In genomic region chr18:21489119-21489750, GRCh38 we compare ENCODE assay signal across 9 cellular contexts.
DNase-seq lines count a peak whose midpoint lies in the region; ATAC-seq, FAIRE-seq and TF ChIP-seq lines count a peak whose summit lies in the region.
"Had no signal": no experiment of that assay in that cellular context is flagged by ENCODE, and none has a peak within 500 bp of the region (broad histone marks: within the 10 kb centered on the region; RNA-seq: fewer than 3 reads in every experiment).

No MANE protein-coding gene starts in this region.

- POLR2A ChIA-PET in GM12878 (lab: Charles Lee), result no interaction called here

- H3K4me3 ChIP-seq in GM12878, result no peak overlapping the region
- H3K4me3 ChIP-seq: BLaER1 treated with 17β-estradiol and CSF1 and Interleukin-3, amounts not matched to agents 10 nM and 100 nM had no signal

- RAD21 ChIA-PET in GM12878 (lab: Charles Lee; ENCODE audit: unreplicated experiment), result interaction anchor here (0.9 to 1.6 kb wide), 3 partner anchors 361 to 466 kb away, joined by 3 to 9 read pairs (median 4); no protein-coding TSS in a partner anchor

- H3K9me3 ChIP-seq in GM12878 (replicated peaks; ENCODE audit: control insufficient read depth, insufficient read depth, low read length), result no peaks in the 10 kb centered on the region
- H3K9me3 ChIP-seq: BLaER1 treated with 17β-estradiol and CSF1 and Interleukin-3, amounts not matched to agents 10 nM and 100 nM had no signal

- intact Hi-C loops in GM12878 (cut with micrococcal nuclease; ENCODE audit: unreplicated experiment), result loop anchor here (2.0 to 10.0 kb wide), 3 partner anchors 46 to 362 kb away; no protein-coding TSS in a partner anchor

- ATAC-seq in HG02759 (IDR thresholded peaks at IDR 0.05; ENCODE audit: unreplicated experiment) (peak; percentile 68), GM12878 (peak; percentile 90), GM21737 (IDR thresholded peaks at IDR 0.05; ENCODE audit: unreplicated experiment) (no peak)
- ATAC-seq in stimulated activated effector memory CD8-positive, alpha-beta T cell treated with anti-CD3 and anti-CD28 coated beads, Interleukin-12 subunit alpha, Interleukin-12 subunit beta, amount 100 ng/mL, for 72 hours, result peak; percentile 59

- SMC1A ChIA-PET in GM12878 (lab: Charles Lee; ENCODE audit: uncharacterized antibody, unreplicated experiment), result interaction anchor here (0.8 to 1.1 kb wide), 3 partner anchors 9 to 363 kb away, joined by 3 read pairs; no protein-coding TSS in a partner anchor

- H3K36me3 Mint-ChIP-seq in stimulated activated effector memory CD8-positive, alpha-beta T cell treated with anti-CD3 and anti-CD28 coated beads, Interleukin-12 subunit alpha, Interleukin-12 subunit beta, amount 100 ng/mL, for 72 hours, result no peaks in the 10 kb centered on the region

- TF ChIP-seq RAD21 in GM12878 (IDR thresholded peaks at IDR 0.05; ENCODE audit: insufficient read depth, low read depth, low read length), result peak; percentile 73

- DNase-seq in DMS79 treated with DMSO at 0.1 percent for 48 hours (lab: John Stamatoyannopoulos, UW) (peak; percentile 33), DMS79 (lab: John Stamatoyannopoulos, UW) (no peak), NCI-H82 treated with DMSO at 0.1 percent for 48 hours (lab: John Stamatoyannopoulos, UW; ENCODE audit: unreplicated experiment) (peak; percentile 34), GM12878 (ENCODE audit: low read depth, low spot score) (no peak), iPS-NIHi7 (ENCODE audit: extremely low spot score) (peak; percentile 88)
- no peak for DNase-seq in stimulated activated effector memory CD8-positive, alpha-beta T cell treated with anti-CD3 and anti-CD28 coated beads, Interleukin-12 subunit alpha, Interleukin-12 subunit beta, amount 100 ng/mL, for 72 hours (ENCODE audit: low spot score in 2 of 2)

- no peak for FAIRE-seq in GM12878 (lab: Jason Lieb, UNC)

- H3K27me3 ChIP-seq in GM12878 (replicated peaks in 1 of 2; ENCODE audit: control insufficient read depth in 2 of 2, insufficient read depth in 2 of 2, low read length in 1 of 2), result no peaks in the 10 kb centered on the region
- H3K27me3 ChIP-seq: BLaER1 treated with 17β-estradiol and CSF1 and Interleukin-3, amounts not matched to agents 10 nM and 100 nM had no signal

- H3K27ac Mint-ChIP-seq in stimulated activated effector memory CD8-positive, alpha-beta T cell treated with anti-CD3 and anti-CD28 coated beads, Interleukin-12 subunit alpha, Interleukin-12 subunit beta, amount 100 ng/mL, for 72 hours, result no peak overlapping the region

- H3K4me3 Mint-ChIP-seq in stimulated activated effector memory CD8-positive, alpha-beta T cell treated with anti-CD3 and anti-CD28 coated beads, Interleukin-12 subunit alpha, Interleukin-12 subunit beta, amount 100 ng/mL, for 72 hours, result no peak overlapping the region

- in situ Hi-C loops in GM12878 (cut with MboI), result no loop called here

- TF ChIP-seq CTCF in GM12878 (IDR thresholded peaks at IDR 0.05 in 2 of 3, conservative IDR thresholded peaks at IDR 0.05 in 1 of 3; ENCODE audit: control insufficient read depth in 2 of 3, extremely low read depth in 1 of 3, insufficient read depth in 1 of 3, low read depth in 3 of 3, low read length in 3 of 3), result peak; percentile 73 to 76 (median 75)

- TF ChIP-seq POLR2A in GM12878 (IDR thresholded peaks at IDR 0.05; ENCODE audit: low read depth, low read length), result no peak

- no peak overlapping the region for H3K9ac ChIP-seq in GM12878 (ENCODE audit: control insufficient read depth, insufficient read depth, low read length)
- H3K9ac ChIP-seq: BLaER1 treated with 17β-estradiol and CSF1 and Interleukin-3, amounts not matched to agents 10 nM and 100 nM had no signal

- H3K27ac ChIP-seq in GM12878 (ENCODE audit: control insufficient read depth, insufficient read depth), result no peak overlapping the region
- H3K27ac ChIP-seq: BLaER1 treated with 17β-estradiol and CSF1 and Interleukin-3, amounts not matched to agents 10 nM and 100 nM had no signal

- no peaks in the 10 kb centered on the region for H3K36me3 ChIP-seq in GM12878 (ENCODE audit: control insufficient read depth in 2 of 2, insufficient read depth in 2 of 2, low read length in 1 of 2)
- H3K36me3 ChIP-seq: BLaER1 treated with 17β-estradiol and CSF1 and Interleukin-3, amounts not matched to agents 10 nM and 100 nM had no signal

- H4K20me1 ChIP-seq in GM12878 (ENCODE audit: control insufficient read depth, insufficient read depth), result no peaks in the 10 kb centered on the region
- H4K20me1 ChIP-seq: BLaER1 treated with 17β-estradiol and CSF1 and Interleukin-3, amounts not matched to agents 10 nM and 100 nM had no signal

- 11% methylated on average over 6 of the region's 6 CpGs for WGBS in GM12878 (ENCODE audit: insufficient coverage, insufficient replicate concordance, low lambda C conversion rate, missing lambda C conversion rate)

- no peak overlapping the region for H3K4me2 ChIP-seq in GM12878 (ENCODE audit: control insufficient read depth, insufficient read depth)
- H3K4me2 ChIP-seq: BLaER1 treated with 17β-estradiol and CSF1 and Interleukin-3, amounts not matched to agents 10 nM and 100 nM had no signal

- no peak overlapping the region for H2AFZ ChIP-seq in GM12878 (ENCODE audit: control insufficient read depth, low read depth, low read length)

- no peak for TF ChIP-seq EP300 in GM12878 (IDR thresholded peaks at IDR 0.05; ENCODE audit: borderline replicate concordance in 1 of 2, control insufficient read depth in 1 of 2, low read depth in 2 of 2, low read length in 2 of 2)

- no peaks in the 10 kb centered on the region for H3K79me2 ChIP-seq in GM12878 (ENCODE audit: control insufficient read depth, insufficient read depth, low read length)

- H3K9me3 Mint-ChIP-seq in stimulated activated effector memory CD8-positive, alpha-beta T cell treated with anti-CD3 and anti-CD28 coated beads, Interleukin-12 subunit alpha, Interleukin-12 subunit beta, amount 100 ng/mL, for 72 hours, result no peaks in the 10 kb centered on the region

- H3K4me1 Mint-ChIP-seq in stimulated activated effector memory CD8-positive, alpha-beta T cell treated with anti-CD3 and anti-CD28 coated beads, Interleukin-12 subunit alpha, Interleukin-12 subunit beta, amount 100 ng/mL, for 72 hours, result no peaks in the 10 kb centered on the region

- CTCF ChIA-PET in GM12878 (lab: Yijun Ruan, JAX), result interaction anchor here (0.6 to 3.4 kb wide), 20 partner anchors 9 to 504 kb away, joined by 3 to 16 read pairs (median 4); partner anchors contain the start of gene ESCO1

- no peaks in the 10 kb centered on the region for H3K4me1 ChIP-seq in GM12878 (ENCODE audit: control insufficient read depth, insufficient read depth, low read length)

- BruUV-seq in GM12878 (replicated peaks; lab: Mats Ljungman, UMichigan), result no TSS peak

TF ChIP-seq in GM12878, 131 proteins besides CTCF, POLR2A, EP300 and RAD21:
- TF ChIP-seq USF1 (IDR thresholded peaks at IDR 0.05; ENCODE audit: borderline replicate concordance, extremely low read length, insufficient read depth, low read depth, low read length) (no peak), SMC3 (IDR thresholded peaks at IDR 0.05; ENCODE audit: borderline replicate concordance, low read length) (peak; percentile 65)

Comparison
In these comparisons a context has a peak if more than half of its experiments do, and no peak if none do; other contexts are left out.
1. DNase-seq: peak in DMS79 treated with DMSO at 0.1 percent for 48 hours (single experiment), NCI-H82 treated with DMSO at 0.1 percent for 48 hours (single experiment) and iPS-NIHi7 (single experiment); none in DMS79 (single experiment), GM12878 (single experiment) and stimulated activated effector memory CD8-positive, alpha-beta T cell treated with anti-CD3 and anti-CD28 coated beads, Interleukin-12 subunit alpha, Interleukin-12 subunit beta, amount 100 ng/mL, for 72 hours (0 of 2).